In the genomic region with DNA sequence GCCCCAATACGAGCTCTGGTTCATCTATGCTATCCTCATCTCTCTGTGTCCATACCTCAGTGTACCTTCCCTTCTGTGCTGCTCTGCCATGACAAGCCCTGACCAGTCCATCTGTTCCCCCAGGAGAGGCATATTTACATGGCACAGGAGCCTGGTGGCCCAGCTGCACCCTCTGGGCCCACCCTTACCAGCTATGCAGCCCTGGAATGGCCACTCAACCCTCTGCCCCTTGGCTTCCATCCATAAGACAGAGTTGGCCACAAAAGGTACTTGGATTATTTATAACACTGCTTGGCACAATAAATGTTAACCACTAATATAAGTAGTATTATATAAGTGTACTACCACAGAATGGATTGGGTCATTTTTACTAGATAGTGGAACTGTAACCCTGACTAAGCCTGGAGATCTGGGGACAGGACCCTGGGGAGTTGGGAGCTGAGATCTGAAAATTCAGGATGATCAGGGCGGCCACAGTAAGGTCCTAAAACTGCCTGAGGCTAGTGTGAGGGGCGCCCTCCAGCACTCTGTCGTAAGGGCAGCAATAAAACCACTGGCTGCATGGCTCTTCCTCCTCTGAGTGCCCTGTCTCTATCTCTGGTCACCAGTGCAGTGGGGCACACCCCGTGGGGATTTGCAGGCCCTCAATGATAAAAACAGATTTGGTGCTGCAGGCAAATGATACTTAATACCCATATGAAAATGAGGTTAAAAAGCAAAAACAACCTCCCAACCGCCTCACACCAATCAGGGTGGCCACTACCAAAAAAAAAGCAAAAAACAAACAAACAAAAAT, we compare ENCODE assay signal across 16 cellular contexts.
DNase-seq lines count a peak whose midpoint lies in the region; ATAC-seq and TF ChIP-seq lines count a peak whose summit lies in the region.
"Had no signal": no experiment of that assay in that cellular context is flagged by ENCODE, and none has a peak within 500 bp of the region (broad histone marks: within the 10 kb centered on the region; RNA-seq: fewer than 3 reads in every experiment).

No MANE protein-coding gene starts in this region.

- no peak overlapping the region for H3K27ac ChIP-seq in SK-N-SH (ENCODE audit: low read depth in 2 of 2, low read length in 1 of 2)
- H3K27ac ChIP-seq: GM23248, right lobe of liver, uterus had no signal

- no peak overlapping the region for H2AFZ ChIP-seq in SK-N-SH (ENCODE audit: low read depth)
- H2AFZ ChIP-seq: GM23248 had no signal

- no peak for TF ChIP-seq EP300 in SK-N-SH (IDR thresholded peaks at IDR 0.05; ENCODE audit: borderline replicate concordance in 1 of 2, low read depth in 1 of 2, low read length in 1 of 2)

- TF ChIP-seq CTCF in WTC11 (IDR thresholded peaks at IDR 0.05) (no peak), SK-N-SH (IDR thresholded peaks at IDR 0.05) (no peak), foreskin fibroblast (IDR thresholded peaks at IDR 0.05; ENCODE audit: low read depth, low read length) (no peak)

- H3K27me3 ChIP-seq in SK-N-SH (ENCODE audit: insufficient read depth): no peaks in the 10 kb centered on the region
- H3K27me3 ChIP-seq: right lobe of liver, uterus had no signal

- no peak overlapping the region for H3K4me3 Mint-ChIP-seq in WTC11
- peak overlapping the region in 1 of 5 donors; percentile 7 for H3K4me3 Mint-ChIP-seq in immature natural killer cell
- H3K4me3 Mint-ChIP-seq: endodermal cell had no signal

- H3K79me2 ChIP-seq in SK-N-SH (ENCODE audit: insufficient read depth): no peaks in the 10 kb centered on the region

- H3K27me3 Mint-ChIP-seq in WTC11 (ENCODE audit: low read depth) (no peaks in the 10 kb centered on the region), immature natural killer cell (ENCODE audit: low read depth in 3 of 3) (peaks cover 1 to 9% (median 5%) of the 10 kb centered on the region in 3 donors)

- WGBS in SK-N-SH (ENCODE audit: low lambda C conversion rate): 82% methylated on average over 6 of the region's 6 CpGs

- no peak overlapping the region for H3K9ac ChIP-seq in SK-N-SH
- H3K9ac ChIP-seq: GM23248 had no signal

- no peaks in the 10 kb centered on the region for H3K36me3 Mint-ChIP-seq in WTC11
- H3K36me3 Mint-ChIP-seq in immature natural killer cell: no peaks in the 10 kb centered on the region

- H3K4me2 ChIP-seq in SK-N-SH: no peak overlapping the region

- CTCF ChIA-PET in WTC11 (lab: Charles Lee) (interaction anchor here (0.8 to 6.0 kb wide), 3 partner anchors 25 to 161 kb away, joined by 3 to 135 read pairs (median 4); no protein-coding TSS in a partner anchor), SK-N-SH (lab: Yijun Ruan, JAX) (no interaction called here)

- H3K4me1 Mint-ChIP-seq in WTC11 (peaks cover 80% of the 10 kb centered on the region), immature natural killer cell (peaks cover 96% of the 10 kb centered on the region in 2 donors)

- no peaks in the 10 kb centered on the region for H4K20me1 ChIP-seq in SK-N-SH (ENCODE audit: insufficient read depth)

- H3K27ac Mint-ChIP-seq in WTC11: peak overlapping the region; percentile 78
- peak overlapping the region; percentile 44 to 86 (median 63) for H3K27ac Mint-ChIP-seq in immature natural killer cell

- TF ChIP-seq RAD21 in SK-N-SH (IDR thresholded peaks at IDR 0.05; ENCODE audit: low read length): no peak

- H3K9me2 ChIP-seq in SK-N-SH: no peaks in the 10 kb centered on the region

- H3K36me3 ChIP-seq in SK-N-SH (replicated peaks in 1 of 2; ENCODE audit: control insufficient read depth in 1 of 2, insufficient read depth in 2 of 2, low read length in 1 of 2): no peaks in the 10 kb centered on the region
- H3K36me3 ChIP-seq: right lobe of liver, uterus had no signal

- H3F3A ChIP-seq in SK-N-SH (replicated peaks; ENCODE audit: insufficient read depth): peaks cover 3% of the 10 kb centered on the region

- H3K4me3 ChIP-seq in SK-N-SH (ENCODE audit: low read depth in 2 of 2, low read length in 1 of 2) (no peak overlapping the region), foreskin fibroblast (ENCODE audit: low read depth in 1 of 2, low read length in 2 of 2) (no peak overlapping the region)
- H3K4me3 ChIP-seq: GM23248, K562, right lobe of liver, uterus had no signal

- H3K9me3 Mint-ChIP-seq in WTC11: no peaks in the 10 kb centered on the region
- H3K9me3 Mint-ChIP-seq in immature natural killer cell: no peaks in the 10 kb centered on the region
- H3K9me3 Mint-ChIP-seq: endodermal cell had no signal

- ATAC-seq in GM18520 (IDR thresholded peaks at IDR 0.05; ENCODE audit: unreplicated experiment) (peak; percentile 41), WTC11 (no peak), GM18511 (IDR thresholded peaks at IDR 0.05; ENCODE audit: unreplicated experiment) (no peak)
- ATAC-seq: K562 had no signal

- DNase-seq in AML-193 (lab: John Stamatoyannopoulos, UW): peak; percentile 12 to 37
- DNase-seq in WTC11 (ENCODE audit: low spot score): no peak
- no peak for DNase-seq in immature natural killer cell
- DNase-seq in SK-N-SH: no peak
- DNase-seq in foreskin fibroblast: no peak
- DNase-seq in anterior cingulate cortex (lab: John Stamatoyannopoulos, UW): no peak
- DNase-seq: C1 segment of cervical spinal cord, endodermal cell, GM23248, hypothalamus, NCI-H2171, right lobe of liver, uterus had no signal

- POLR2A ChIA-PET in WTC11 (lab: Charles Lee) (no interaction called here), SK-N-SH (lab: Yijun Ruan, JAX) (no interaction called here)

- no peaks in the 10 kb centered on the region for H3K9me3 ChIP-seq in SK-N-SH
- H3K9me3 ChIP-seq: right lobe of liver, uterus had no signal

- peaks cover 6 to 17% of the 10 kb centered on the region in 2 experiments; a peak in 1 of 4 replicates for H3K4me1 ChIP-seq in SK-N-SH (ENCODE audit: control insufficient read depth in 1 of 2, insufficient read depth in 2 of 2, low read depth in 1 of 2, low read length in 1 of 2)
- H3K4me1 ChIP-seq: right lobe of liver, uterus had no signal

TF ChIP-seq in WTC11, 78 proteins besides CTCF, POLR2A, EP300 and RAD21:
- no peak for TF ChIP-seq SMAD4 (CRISPR knock-in tag; IDR thresholded peaks at IDR 0.05)
- TF ChIP-seq, protein P1, sequence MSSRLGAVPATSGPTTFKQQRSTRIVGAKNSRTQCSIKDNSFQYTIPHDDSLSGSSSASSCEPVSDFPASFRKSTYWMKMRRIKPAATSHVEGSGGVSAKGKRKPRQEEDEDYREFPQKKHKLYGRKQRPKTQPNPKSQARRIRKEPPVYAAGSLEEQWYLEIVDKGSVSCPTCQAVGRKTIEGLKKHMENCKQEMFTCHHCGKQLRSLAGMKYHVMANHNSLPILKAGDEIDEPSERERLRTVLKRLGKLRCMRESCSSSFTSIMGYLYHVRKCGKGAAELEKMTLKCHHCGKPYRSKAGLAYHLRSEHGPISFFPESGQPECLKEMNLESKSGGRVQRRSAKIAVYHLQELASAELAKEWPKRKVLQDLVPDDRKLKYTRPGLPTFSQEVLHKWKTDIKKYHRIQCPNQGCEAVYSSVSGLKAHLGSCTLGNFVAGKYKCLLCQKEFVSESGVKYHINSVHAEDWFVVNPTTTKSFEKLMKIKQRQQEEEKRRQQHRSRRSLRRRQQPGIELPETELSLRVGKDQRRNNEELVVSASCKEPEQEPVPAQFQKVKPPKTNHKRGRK (CRISPR knock-in tag; IDR thresholded peaks at IDR 0.05; ENCODE audit: borderline replicate concordance): no peak
- TF ChIP-seq MAX (CRISPR knock-in tag; IDR thresholded peaks at IDR 0.05): no peak
- no peak for TF ChIP-seq ZNF232 (CRISPR knock-in tag; IDR thresholded peaks at IDR 0.05)
- TF ChIP-seq MLX (CRISPR knock-in tag; IDR thresholded peaks at IDR 0.05): no peak
- TF ChIP-seq CBFB (CRISPR knock-in tag; IDR thresholded peaks at IDR 0.05; ENCODE audit: low read depth): no peak
- TF ChIP-seq NR1H2 (CRISPR knock-in tag; IDR thresholded peaks at IDR 0.05): no peak
TF ChIP-seq in WTC11: peak in this region for 0.

TF ChIP-seq in SK-N-SH, 30 proteins besides CTCF, POLR2A, EP300 and RAD21:
- TF ChIP-seq RXRA (IDR thresholded peaks at IDR 0.05; ENCODE audit: borderline replicate concordance, low read depth): no peak
- TF ChIP-seq MEF2A (IDR thresholded peaks at IDR 0.05; ENCODE audit: borderline replicate concordance, low read depth): no peak
- TF ChIP-seq EZH2phosphoT487 (IDR thresholded peaks at IDR 0.05; ENCODE audit: borderline replicate concordance, low read depth): no peak
- TF ChIP-seq TCF12 (IDR thresholded peaks at IDR 0.05): no peak
- no peak for TF ChIP-seq NFIC (IDR thresholded peaks at IDR 0.05; ENCODE audit: borderline replicate concordance)
TF ChIP-seq in SK-N-SH: peak in this region for 0.

Comparison
In these comparisons a context has a peak if more than half of its experiments do, and no peak if none do; other contexts are left out.
1. DNase-seq: peak in AML-193 (2 of 2); none in WTC11 (single experiment), immature natural killer cell (0 of 3), SK-N-SH (single experiment), foreskin fibroblast (0 of 2) and anterior cingulate cortex (0 of 58).